8 cellular contexts compared by ENCODE assay signal in genomic region chr15:75347222-75348033, GRCh38. TPM values are rescaled to one million over a fixed set of nuclear protein-coding genes. Genes with fewer than 3 reads are reported as not detected.
A peak's percentile ranks its signal among the peaks of the same experiment; 100 is the strongest.
DNase-seq lines count a peak whose midpoint lies in the region; ATAC-seq and TF ChIP-seq lines count a peak whose summit lies in the region.

No MANE protein-coding gene starts in this region.

- H3K4me2 ChIP-seq in neural cell (ENCODE audit: low read length) = peak overlapping the region; percentile 68

- H3K36me3 ChIP-seq in neural cell (ENCODE audit: insufficient read depth, low read length) = no peaks in the 10 kb centered on the region

- H3K9me3 ChIP-seq in neural cell (ENCODE audit: low read length) = no peaks in the 10 kb centered on the region

- H3K79me2 ChIP-seq in neural cell (replicated peaks; ENCODE audit: insufficient read depth, low read length) = no peaks in the 10 kb centered on the region

- DNase-seq in AG08396 (ENCODE audit: low spot score) (peak; percentile 67), NCI-H460 (ENCODE audit: extremely low read depth, low read depth) (peak; percentile 20), fibroblast of villous mesenchyme (ENCODE audit: low read depth) (no peak), type B pancreatic cell (ENCODE audit: extremely low spot score, unreplicated experiment) (no peak)
- DNase-seq in activated T-helper 1 cell treated with anti-CD3 and anti-CD28 coated beads, Interleukin-12 subunit alpha, Interleukin-12 subunit beta, Interleukin-2, Interleukin-4 antibody, amounts not matched to agents 30 ng/mL and 10 ng/mL and 1 ng/mL, durations not matched to agents 14 hours and 24 hours and 36 hours (ENCODE audit: low spot score) = peak; percentile 28

- H4K20me1 ChIP-seq in neural cell (ENCODE audit: insufficient read depth) = no peaks in the 10 kb centered on the region

- H3K27ac ChIP-seq in neural cell (ENCODE audit: low read length) = no peak overlapping the region

- TF ChIP-seq CTCF in fibroblast of villous mesenchyme (IDR thresholded peaks at IDR 0.05; ENCODE audit: insufficient read depth, low read depth, low read length) (no peak), neural cell (IDR thresholded peaks at IDR 0.05; ENCODE audit: poor library complexity, severe bottlenecking) (peak; percentile 7), type B pancreatic cell (conservative IDR thresholded peaks at IDR 0.05) (no peak)

- no peaks in the 10 kb centered on the region for H3F3A ChIP-seq in neural cell (ENCODE audit: insufficient read depth, low read length, poor library complexity, severe bottlenecking)

- intact Hi-C loops in activated T-helper 1 cell treated with anti-CD3 and anti-CD28 coated beads, Interleukin-12 subunit alpha, Interleukin-12 subunit beta, Interleukin-2, Interleukin-4 antibody, amounts not matched to agents 30 ng/mL and 10 ng/mL and 1 ng/mL, durations not matched to agents 14 hours and 24 hours and 36 hours (cut with micrococcal nuclease) = loop anchor here (2.0 kb wide), 1 partner anchor 21 kb away; the partner anchor contains the start of gene MAN2C1

- peak overlapping the region; percentile 62 for H3K9ac ChIP-seq in neural cell (ENCODE audit: low read length)

- H2AFZ ChIP-seq in neural cell (ENCODE audit: low read depth, low read length) = peak overlapping the region; percentile 56

- no peaks in the 10 kb centered on the region for H3K9me2 ChIP-seq in neural cell (ENCODE audit: insufficient read depth, low read length)

- peaks cover 19% of the 10 kb centered on the region for H3K36me3 Mint-ChIP-seq in activated T-helper 1 cell treated with anti-CD3 and anti-CD28 coated beads, Interleukin-12 subunit alpha, Interleukin-12 subunit beta, Interleukin-2, Interleukin-4 antibody, amounts not matched to agents 30 ng/mL and 10 ng/mL and 1 ng/mL, durations not matched to agents 14 hours and 24 hours and 36 hours (ENCODE audit: low read depth)
- H3K36me3 Mint-ChIP-seq in type B pancreatic cell = no peaks in the 10 kb centered on the region

- H3K27ac Mint-ChIP-seq in activated T-helper 1 cell treated with anti-CD3 and anti-CD28 coated beads, Interleukin-12 subunit alpha, Interleukin-12 subunit beta, Interleukin-2, Interleukin-4 antibody, amounts not matched to agents 30 ng/mL and 10 ng/mL and 1 ng/mL, durations not matched to agents 14 hours and 24 hours and 36 hours = peak overlapping the region; percentile 24
- H3K27ac Mint-ChIP-seq in type B pancreatic cell = peak overlapping the region; percentile 75

- peaks cover 26% of the 10 kb centered on the region for H3K4me1 Mint-ChIP-seq in activated T-helper 1 cell treated with anti-CD3 and anti-CD28 coated beads, Interleukin-12 subunit alpha, Interleukin-12 subunit beta, Interleukin-2, Interleukin-4 antibody, amounts not matched to agents 30 ng/mL and 10 ng/mL and 1 ng/mL, durations not matched to agents 14 hours and 24 hours and 36 hours (ENCODE audit: low read depth)
- H3K4me1 Mint-ChIP-seq in type B pancreatic cell (ENCODE audit: unreplicated experiment) = no peaks in the 10 kb centered on the region

- H3K4me3 Mint-ChIP-seq in activated T-helper 1 cell treated with anti-CD3 and anti-CD28 coated beads, Interleukin-12 subunit alpha, Interleukin-12 subunit beta, Interleukin-2, Interleukin-4 antibody, amounts not matched to agents 30 ng/mL and 10 ng/mL and 1 ng/mL, durations not matched to agents 14 hours and 24 hours and 36 hours = peak overlapping the region; percentile 75
- peak overlapping the region; percentile 85 for H3K4me3 Mint-ChIP-seq in type B pancreatic cell

- no peak for TF ChIP-seq RAD21 in neural cell (conservative IDR thresholded peaks at IDR 0.05)

- H3K4me3 ChIP-seq in fibroblast of villous mesenchyme (ENCODE audit: low read depth, low read length) (peak overlapping the region; percentile 85), neural cell (ENCODE audit: low read length) (peak overlapping the region; percentile 81)

- H3K9me3 Mint-ChIP-seq in activated T-helper 1 cell treated with anti-CD3 and anti-CD28 coated beads, Interleukin-12 subunit alpha, Interleukin-12 subunit beta, Interleukin-2, Interleukin-4 antibody, amounts not matched to agents 30 ng/mL and 10 ng/mL and 1 ng/mL, durations not matched to agents 14 hours and 24 hours and 36 hours = peaks cover 19% of the 10 kb centered on the region
- no peaks in the 10 kb centered on the region for H3K9me3 Mint-ChIP-seq in type B pancreatic cell

- peaks cover 21% of the 10 kb centered on the region for H3K27me3 Mint-ChIP-seq in activated T-helper 1 cell treated with anti-CD3 and anti-CD28 coated beads, Interleukin-12 subunit alpha, Interleukin-12 subunit beta, Interleukin-2, Interleukin-4 antibody, amounts not matched to agents 30 ng/mL and 10 ng/mL and 1 ng/mL, durations not matched to agents 14 hours and 24 hours and 36 hours (ENCODE audit: insufficient read depth)
- H3K27me3 Mint-ChIP-seq in type B pancreatic cell = peaks cover 18% of the 10 kb centered on the region

- no peak for TF ChIP-seq EP300 in neural cell (conservative IDR thresholded peaks at IDR 0.05; ENCODE audit: poor library complexity, severe bottlenecking)

- peaks cover 25% of the 10 kb centered on the region for H3K27me3 ChIP-seq in neural cell (ENCODE audit: insufficient read depth, low read depth, low read length)

- ATAC-seq in GM19397 (IDR thresholded peaks at IDR 0.05; ENCODE audit: unreplicated experiment) = peak; percentile 62
- no peak for ATAC-seq in GM21786 (IDR thresholded peaks at IDR 0.05; ENCODE audit: unreplicated experiment)

TF ChIP-seq in neural cell, 6 proteins besides CTCF, POLR2A, EP300 and RAD21:
- TF ChIP-seq REST (IDR thresholded peaks at IDR 0.05; ENCODE audit: borderline replicate concordance) = no peak
- TF ChIP-seq TAF1 (IDR thresholded peaks at IDR 0.05; ENCODE audit: low read depth) = no peak
- no peak for TF ChIP-seq EZH2 (IDR thresholded peaks at IDR 0.05; ENCODE audit: borderline replicate concordance, insufficient read depth, low read length, poor library complexity, severe bottlenecking)
- peak; percentile 22 for TF ChIP-seq MXI1 (conservative IDR thresholded peaks at IDR 0.05; ENCODE audit: poor library complexity, severe bottlenecking)
- peak; percentile 15 for TF ChIP-seq POLR2AphosphoS5 (IDR thresholded peaks at IDR 0.05)
- TF ChIP-seq SMC3 (conservative IDR thresholded peaks at IDR 0.05; ENCODE audit: poor library complexity) = no peak

RNA-seq across cellular contexts. Expression of gene NEIL1, which starts 0.6 kb away (rescaled TPM):
- 3.6 and 3.7 TPM in 2 replicates for total RNA-seq in NCI-H460 (2014; rRNA removed; shearing (Covaris generic))
- polyA plus RNA-seq in NCI-H460 (2014; cell fraction: nucleus; rRNA removed) = 24.8 and 53.6 TPM in 2 replicates
- 4.7 and 5.3 TPM in 2 replicates for total RNA-seq in activated T-helper 1 cell treated with anti-CD3 and anti-CD28 coated beads, Interleukin-12 subunit alpha, Interleukin-12 subunit beta, Interleukin-2, Interleukin-4 antibody, amounts not matched to agents 30 ng/mL and 10 ng/mL and 1 ng/mL, durations not matched to agents 14 hours and 24 hours and 36 hours
- total RNA-seq in fibroblast of villous mesenchyme (3.2 and 4.3 TPM in 2 replicates), type B pancreatic cell (ENCODE audit: low replicate concordance) (30.7 and 40.4 TPM in 2 replicates)
- polyA plus RNA-seq in neural cell = 18.6 and 21.7 TPM in 2 replicates
- 6.0 and 11.4 TPM in 2 replicates for polyA minus RNA-seq in neural cell

RNA-seq across cellular contexts. Expression of gene COMMD4, which starts 11.6 kb away (rescaled TPM):
- 43.4 and 50.5 TPM in 2 replicates for total RNA-seq in NCI-H460 (2014; rRNA removed; shearing (Covaris generic))
- 214 and 313 TPM in 2 replicates for polyA plus RNA-seq in NCI-H460 (2014; cell fraction: nucleus; rRNA removed)
- total RNA-seq in activated T-helper 1 cell treated with anti-CD3 and anti-CD28 coated beads, Interleukin-12 subunit alpha, Interleukin-12 subunit beta, Interleukin-2, Interleukin-4 antibody, amounts not matched to agents 30 ng/mL and 10 ng/mL and 1 ng/mL, durations not matched to agents 14 hours and 24 hours and 36 hours = 79.8 and 79.9 TPM in 2 replicates
- total RNA-seq in fibroblast of villous mesenchyme (61.7 and 74.7 TPM in 2 replicates), type B pancreatic cell (ENCODE audit: low replicate concordance) (73.8 and 97.7 TPM in 2 replicates)
- polyA plus RNA-seq in neural cell = 103 and 116 TPM in 2 replicates
- 22.1 and 22.2 TPM in 2 replicates for polyA minus RNA-seq in neural cell

RNA-seq across cellular contexts. Expression of gene MAN2C1, which starts 21.0 kb away (rescaled TPM):
- total RNA-seq in NCI-H460 (2014; rRNA removed; shearing (Covaris generic)) = 53.9 and 87.7 TPM in 2 replicates
- 1,222 and 1,850 TPM in 2 replicates for polyA plus RNA-seq in NCI-H460 (2014; cell fraction: nucleus; rRNA removed)
- 250 and 254 TPM in 2 replicates for total RNA-seq in activated T-helper 1 cell treated with anti-CD3 and anti-CD28 coated beads, Interleukin-12 subunit alpha, Interleukin-12 subunit beta, Interleukin-2, Interleukin-4 antibody, amounts not matched to agents 30 ng/mL and 10 ng/mL and 1 ng/mL, durations not matched to agents 14 hours and 24 hours and 36 hours
- total RNA-seq in fibroblast of villous mesenchyme (123 and 162 TPM in 2 replicates), type B pancreatic cell (ENCODE audit: low replicate concordance) (143 and 220 TPM in 2 replicates)
- 261 and 340 TPM in 2 replicates for polyA plus RNA-seq in neural cell
- polyA minus RNA-seq in neural cell = 83.8 and 95.0 TPM in 2 replicates

Comparison
In these comparisons a context has a peak if more than half of its experiments do, and no peak if none do; other contexts are left out.
1. DNase-seq: peak in AG08396 (single experiment), NCI-H460 (single experiment) and activated T-helper 1 cell treated with anti-CD3 and anti-CD28 coated beads, Interleukin-12 subunit alpha, Interleukin-12 subunit beta, Interleukin-2, Interleukin-4 antibody, amounts not matched to agents 30 ng/mL and 10 ng/mL and 1 ng/mL, durations not matched to agents 14 hours and 24 hours and 36 hours (single experiment); none in fibroblast of villous mesenchyme (single experiment) and type B pancreatic cell (single experiment).